Comparison of ENCODE assay signal across 18 cellular contexts in genomic region chr7:159167139-159167538, GRCh38. TPM values are rescaled to one million over a fixed set of nuclear protein-coding genes. Genes with fewer than 3 reads are reported as not detected.
"Had no signal": no experiment of that assay in that cellular context is flagged by ENCODE, and none has a peak within 500 bp of the region (broad histone marks: within the 10 kb centered on the region; RNA-seq: fewer than 3 reads in every experiment).

No MANE protein-coding gene starts in this region.

- H3K4me2 ChIP-seq: smooth muscle cell had no signal

- H3K4me3 ChIP-seq: gastrocnemius medialis, left ventricle myocardium inferior, lower lobe of right lung, sigmoid colon, smooth muscle cell, thyroid gland, uterus had no signal

- FAIRE-seq: endometrium, keratinocyte had no signal

- H3K36me3 ChIP-seq: gastrocnemius medialis, left ventricle myocardium inferior, lower lobe of right lung, neutrophil, sigmoid colon, thyroid gland, uterus had no signal

- H3K9me3 ChIP-seq: gastrocnemius medialis, left ventricle myocardium inferior, lower lobe of right lung, neutrophil, sigmoid colon, thyroid gland, uterus had no signal

- H3K4me1 ChIP-seq: gastrocnemius medialis, left ventricle myocardium inferior, lower lobe of right lung, sigmoid colon, thyroid gland, uterus had no signal

- DNase-seq: effector memory CD4-positive, alpha-beta T cell; gastrocnemius medialis; glutamatergic neuron; left ventricle myocardium inferior; lower lobe of right lung; naive B cell; sigmoid colon; stimulated activated CD4-positive, alpha-beta T cell treated with anti-CD3 and anti-CD28 coated beads, Interleukin-2, amount 100 ng/mL, for 48 hours; stimulated activated naive CD4-positive, alpha-beta T cell treated with Interleukin-2 at 50 U/mL for 16 hours; thyroid gland; uterus had no signal

- H3K27me3 ChIP-seq: gastrocnemius medialis, neutrophil, sigmoid colon, thyroid gland, uterus had no signal

- ATAC-seq: gastrocnemius medialis, lower lobe of right lung had no signal

- H3K27ac ChIP-seq: gastrocnemius medialis, left ventricle myocardium inferior, lower lobe of right lung, neutrophil, sigmoid colon, thyroid gland, uterus had no signal

RNA-seq across cellular contexts. Expression of gene VIPR2, which starts 22.5 kb away (rescaled TPM):
- total RNA-seq: fibroblast of lung, osteoblast, pulmonary artery endothelial cell, smooth muscle cell had no signal
- polyA plus RNA-seq: fibroblast of lung, keratinocyte, smooth muscle cell had no signal
